ENCODE assay signal across 22 cellular contexts in the genomic region with DNA sequence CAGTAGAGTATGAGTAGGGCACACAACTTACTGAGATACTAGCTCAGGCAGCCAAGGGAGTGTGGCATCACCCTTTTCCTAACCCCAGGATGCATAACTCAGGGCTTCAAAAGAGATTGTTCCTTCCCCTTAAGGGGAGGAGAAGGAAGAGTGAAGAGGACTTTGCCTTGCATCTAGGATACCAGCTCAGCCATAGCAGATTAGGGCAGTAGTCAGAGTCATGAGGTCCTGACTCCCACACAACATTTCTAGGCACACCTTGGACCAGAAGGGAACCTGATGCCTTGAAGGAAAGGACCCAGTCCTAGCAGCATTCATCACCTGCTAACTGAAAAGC.
A peak's percentile ranks its signal among the peaks of the same experiment; 100 is the strongest.
DNase-seq lines count a peak whose midpoint lies in the region; ATAC-seq and TF ChIP-seq lines count a peak whose summit lies in the region.
"Had no signal": no experiment of that assay in that cellular context is flagged by ENCODE, and none has a peak within 500 bp of the region (broad histone marks: within the 10 kb centered on the region; RNA-seq: fewer than 3 reads in every experiment).

No MANE protein-coding gene starts in this region.

- ATAC-seq in mucosa of descending colon: peak; percentile 58
- no peak for ATAC-seq in activated CD4-positive, CD25-positive, alpha-beta regulatory T cell treated with anti-CD3 and anti-CD28 coated beads, Interleukin-2, amount 50 U/mL, for 24 hours
- ATAC-seq: GM12878 had no signal

- H3K36me3 ChIP-seq in hepatocyte (replicated peaks; ENCODE audit: insufficient read depth, low read depth): no peaks in the 10 kb centered on the region
- H3K36me3 ChIP-seq in mucosa of descending colon (ENCODE audit: low read depth): no peaks in the 10 kb centered on the region
- H3K36me3 ChIP-seq: BE2C, BLaER1 had no signal

- no peaks in the 10 kb centered on the region for H4K20me1 ChIP-seq in hepatocyte (ENCODE audit: insufficient read depth, poor library complexity, severe bottlenecking)
- H4K20me1 ChIP-seq: BLaER1 had no signal

- H3K27me3 ChIP-seq in hepatocyte: no peaks in the 10 kb centered on the region
- H3K27me3 ChIP-seq: BE2C, BLaER1 had no signal

- H3K9me3 ChIP-seq in hepatocyte (ENCODE audit: low read depth) (no peaks in the 10 kb centered on the region), mucosa of descending colon (no peaks in the 10 kb centered on the region)
- H3K9me3 ChIP-seq: BE2C, BLaER1 had no signal

- DNase-seq in hepatocyte (ENCODE audit: low spot score): peak; percentile 5
- no peak for DNase-seq in mucosa of descending colon
- no peak for DNase-seq in SKM-1 treated with dmso at 0.1 percent for 144 hours (lab: John Stamatoyannopoulos, UW; ENCODE audit: unreplicated experiment)
- no peak for DNase-seq in NCI-H1417 (lab: John Stamatoyannopoulos, UW)
- DNase-seq: 8988T; ACHN; BE2C; C1 segment of cervical spinal cord; CD4-positive, alpha-beta memory T cell; CD4-positive, CD25-positive, alpha-beta regulatory T cell; CD8-positive, alpha-beta memory T cell; COR-L47; DMS 273 treated with DMSO at 0.1 percent for 48 hours; DMS153; DMS53; DMS79; DND-41; EL; GDM1 had no signal

- TF ChIP-seq CTCF in hepatocyte (IDR thresholded peaks at IDR 0.05; ENCODE audit: poor library complexity) (no peak), mucosa of descending colon (IDR thresholded peaks at IDR 0.05) (no peak)

- H3K27ac ChIP-seq in hepatocyte: peak overlapping the region; percentile 85
- H3K27ac ChIP-seq: BLaER1 had no signal

- intact Hi-C loops in mucosa of descending colon (cut with DNase I, micrococcal nuclease): no loop called here

- no peak overlapping the region for H3K4me2 ChIP-seq in hepatocyte
- H3K4me2 ChIP-seq: BLaER1 had no signal

- H2AFZ ChIP-seq in hepatocyte: no peak overlapping the region

- no peaks in the 10 kb centered on the region for H3K9me2 ChIP-seq in hepatocyte (replicated peaks; ENCODE audit: insufficient read depth)

- H3K79me2 ChIP-seq in hepatocyte: peaks cover 5% of the 10 kb centered on the region

- H3K4me1 ChIP-seq in hepatocyte (ENCODE audit: insufficient read depth): peaks cover 9% of the 10 kb centered on the region
- peaks cover 14% of the 10 kb centered on the region for H3K4me1 ChIP-seq in mucosa of descending colon (ENCODE audit: low read depth)
- H3K4me1 ChIP-seq: BE2C, BLaER1 had no signal

- H3K4me3 ChIP-seq in hepatocyte: no peak overlapping the region
- no peak overlapping the region for H3K4me3 ChIP-seq in mucosa of descending colon
- H3K4me3 ChIP-seq: BLaER1, GM12878 had no signal
